Comparison of ENCODE assay signal across 9 cellular contexts in genomic region chr3:127750226-127751031, GRCh38.
DNase-seq lines count a peak whose midpoint lies in the region; ATAC-seq and TF ChIP-seq lines count a peak whose summit lies in the region.
"Had no signal": no experiment of that assay in that cellular context is flagged by ENCODE, and none has a peak within 500 bp of the region (broad histone marks: within the 10 kb centered on the region; RNA-seq: fewer than 3 reads in every experiment).

No MANE protein-coding gene starts in this region.

- H3K36me3 Mint-ChIP-seq in activated naive CD8-positive, alpha-beta T cell treated with anti-CD3 and anti-CD28 coated beads, Interleukin-2, amount 50 U/mL, for 24 hours (ENCODE audit: low read depth): no peaks in the 10 kb centered on the region
- no peaks in the 10 kb centered on the region for H3K36me3 Mint-ChIP-seq in activated naive CD8-positive, alpha-beta T cell treated with anti-CD3 and anti-CD28 coated beads for 36 hours

- no peaks in the 10 kb centered on the region for H3K4me1 ChIP-seq in HAP-1

- H3K4me1 Mint-ChIP-seq in activated naive CD8-positive, alpha-beta T cell treated with anti-CD3 and anti-CD28 coated beads, Interleukin-2, amount 50 U/mL, for 24 hours: peaks cover 41% of the 10 kb centered on the region
- H3K4me1 Mint-ChIP-seq in activated naive CD8-positive, alpha-beta T cell treated with anti-CD3 and anti-CD28 coated beads for 36 hours: peaks cover 35% of the 10 kb centered on the region

- no peaks in the 10 kb centered on the region for H3K36me3 ChIP-seq in HAP-1 (replicated peaks)

- peak overlapping the region; percentile 58 for H3K27ac Mint-ChIP-seq in activated naive CD8-positive, alpha-beta T cell treated with anti-CD3 and anti-CD28 coated beads, Interleukin-2, amount 50 U/mL, for 24 hours
- no peak overlapping the region for H3K27ac Mint-ChIP-seq in activated naive CD8-positive, alpha-beta T cell treated with anti-CD3 and anti-CD28 coated beads for 36 hours

- H3K27me3 Mint-ChIP-seq in activated naive CD8-positive, alpha-beta T cell treated with anti-CD3 and anti-CD28 coated beads, Interleukin-2, amount 50 U/mL, for 24 hours: peaks cover 8% of the 10 kb centered on the region
- H3K27me3 Mint-ChIP-seq in activated naive CD8-positive, alpha-beta T cell treated with anti-CD3 and anti-CD28 coated beads for 36 hours: peaks cover 9% of the 10 kb centered on the region

- H3K27me3 ChIP-seq in HAP-1 (ENCODE audit: low read depth): no peaks in the 10 kb centered on the region; the same call in 1 of the 2 replicates
- H3K27me3 ChIP-seq: body of pancreas had no signal

- peak overlapping the region; percentile 7 for H3K4me3 Mint-ChIP-seq in activated naive CD8-positive, alpha-beta T cell treated with anti-CD3 and anti-CD28 coated beads, Interleukin-2, amount 50 U/mL, for 24 hours
- no peak overlapping the region for H3K4me3 Mint-ChIP-seq in activated naive CD8-positive, alpha-beta T cell treated with anti-CD3 and anti-CD28 coated beads for 36 hours

- H3K4me3 ChIP-seq in fibroblast of pulmonary artery (replicated peaks; ENCODE audit: low read depth, low read length) (no peak overlapping the region), HAP-1 (no peak overlapping the region)
- H3K4me3 ChIP-seq: body of pancreas had no signal

- no peak for TF ChIP-seq CTCF in fibroblast of pulmonary artery (IDR thresholded peaks at IDR 0.05; ENCODE audit: low read length, missing control alignments)

- H3K9me3 ChIP-seq in HAP-1: no peaks in the 10 kb centered on the region
- H3K9me3 ChIP-seq: body of pancreas had no signal

- in situ Hi-C loops in HAP-1 (cut with MboI; ENCODE audit: low sequenced_read_pairs): no loop called here

- DNase-seq in activated naive CD8-positive, alpha-beta T cell treated with anti-CD3 and anti-CD28 coated beads, Interleukin-2, amount 50 U/mL, for 24 hours: no peak
- no peak for DNase-seq in activated naive CD8-positive, alpha-beta T cell treated with anti-CD3 and anti-CD28 coated beads for 36 hours
- DNase-seq in NCI-H524 (lab: John Stamatoyannopoulos, UW) (peak; percentile 90 to 93), fibroblast of pulmonary artery (ENCODE audit: low read depth) (peak; percentile 72), HAP-1 (ENCODE audit: low spot score in 2 of 2) (no peak)

- peak; percentile 70 for ATAC-seq in activated naive CD8-positive, alpha-beta T cell treated with anti-CD3 and anti-CD28 coated beads, Interleukin-2, amount 50 U/mL, for 24 hours
- ATAC-seq in HG02642 (IDR thresholded peaks at IDR 0.05; ENCODE audit: poor library complexity, unreplicated experiment) (peak; percentile 37), GM18858 (IDR thresholded peaks at IDR 0.05; ENCODE audit: unreplicated experiment) (no peak), GM21360 (IDR thresholded peaks at IDR 0.05; ENCODE audit: unreplicated experiment) (no peak)
- ATAC-seq: body of pancreas had no signal

- H3K9me3 Mint-ChIP-seq in activated naive CD8-positive, alpha-beta T cell treated with anti-CD3 and anti-CD28 coated beads, Interleukin-2, amount 50 U/mL, for 24 hours: no peaks in the 10 kb centered on the region
- no peaks in the 10 kb centered on the region for H3K9me3 Mint-ChIP-seq in activated naive CD8-positive, alpha-beta T cell treated with anti-CD3 and anti-CD28 coated beads for 36 hours

Comparison
In these comparisons a context has a peak if more than half of its experiments do, and no peak if none do; other contexts are left out.
1. ATAC-seq: peak in activated naive CD8-positive, alpha-beta T cell treated with anti-CD3 and anti-CD28 coated beads, Interleukin-2, amount 50 U/mL, for 24 hours (single experiment) and HG02642 (single experiment); none in GM18858 (single experiment) and GM21360 (single experiment).
2. DNase-seq: peak in NCI-H524 (2 of 2) and fibroblast of pulmonary artery (single experiment); none in activated naive CD8-positive, alpha-beta T cell treated with anti-CD3 and anti-CD28 coated beads, Interleukin-2, amount 50 U/mL, for 24 hours (single experiment), activated naive CD8-positive, alpha-beta T cell treated with anti-CD3 and anti-CD28 coated beads for 36 hours (single experiment) and HAP-1 (0 of 2).